In genomic region chr7:116687801-116688201, GRCh38 we compare ENCODE assay signal across 12 cellular contexts. TPM values are rescaled to one million over a fixed set of nuclear protein-coding genes. Genes with fewer than 3 reads are reported as not detected.
DNase-seq lines count a peak whose midpoint lies in the region; ATAC-seq and TF ChIP-seq lines count a peak whose summit lies in the region.
"Had no signal": no experiment of that assay in that cellular context is flagged by ENCODE, and none has a peak within 500 bp of the region (broad histone marks: within the 10 kb centered on the region; RNA-seq: fewer than 3 reads in every experiment).

No MANE protein-coding gene starts in this region.

- H3K36me3 ChIP-seq in right lobe of liver (no peaks in the 10 kb centered on the region), left ventricle myocardium inferior (no peaks in the 10 kb centered on the region)
- H3K36me3 ChIP-seq: prostate gland had no signal

- H3K9me3 ChIP-seq in right lobe of liver, result no peaks in the 10 kb centered on the region
- no peaks in the 10 kb centered on the region for H3K9me3 ChIP-seq in left ventricle myocardium inferior (replicated peaks)
- H3K9me3 ChIP-seq: prostate gland, SJCRH30 had no signal

- no peaks in the 10 kb centered on the region for H3K36me3 Mint-ChIP-seq in chondrocyte (ENCODE audit: low read depth)

- in situ Hi-C loops in ACHN (cut with HindIII; ENCODE audit: low pct_ligation_motif_present, low pct_unique_long_range_greater_than_20kb, low sequenced_read_pairs), result no loop called here

- H3K4me1 Mint-ChIP-seq in chondrocyte (ENCODE audit: low read depth), result peaks cover 66% of the 10 kb centered on the region

- H3K27ac ChIP-seq in right lobe of liver (peak overlapping the region; percentile 29 to 71 (median 69)), left ventricle myocardium inferior (replicated peaks) (no peak overlapping the region)
- H3K27ac ChIP-seq: prostate gland, SJCRH30 had no signal

- peak overlapping the region; percentile 79 for H3K27ac Mint-ChIP-seq in chondrocyte (ENCODE audit: unreplicated experiment)
- H3K27ac Mint-ChIP-seq: activated CD8-positive, alpha-beta T cell treated with anti-CD3 and anti-CD28 coated beads for 36 hours had no signal

- DNase-seq in ACHN (peak; percentile 95), LHCN-M2 (ENCODE audit: low read depth) (peak; percentile 90), chondrocyte (ENCODE audit: low spot score) (no peak), right lobe of liver (no peak), left ventricle myocardium inferior (no peak), ecto neural progenitor cell (ENCODE audit: low spot score) (no peak), SIG-M5 (lab: John Stamatoyannopoulos, UW) (no peak), T-helper 1 cell (no peak)
- DNase-seq: activated CD8-positive, alpha-beta T cell treated with anti-CD3 and anti-CD28 coated beads for 36 hours; NCI-H187 treated with DMSO at 0.1 percent for 48 hours had no signal

- no peak overlapping the region for H3K4me3 ChIP-seq in right lobe of liver
- H3K4me3 ChIP-seq in left ventricle myocardium inferior, result no peak overlapping the region
- H3K4me3 ChIP-seq: prostate gland, SJCRH30 had no signal

- no peaks in the 10 kb centered on the region for H3K27me3 Mint-ChIP-seq in chondrocyte (ENCODE audit: low read depth)

- ATAC-seq in right lobe of liver, result peak in 2 of 4 donors; percentile 5 to 66
- ATAC-seq: activated CD8-positive, alpha-beta T cell treated with anti-CD3 and anti-CD28 coated beads for 36 hours had no signal

- intact Hi-C loops in right lobe of liver (cut with DNase I), result no loop called here
- intact Hi-C loops in left ventricle myocardium inferior (cut with micrococcal nuclease), result no loop called here

- TF ChIP-seq CTCF in chondrocyte (IDR thresholded peaks at IDR 0.05) (no peak), right lobe of liver (IDR thresholded peaks at IDR 0.05) (no peak), left ventricle myocardium inferior (IDR thresholded peaks at IDR 0.05; ENCODE audit: borderline replicate concordance) (no peak)

- peak overlapping the region; percentile 10 for H3K4me3 Mint-ChIP-seq in chondrocyte (ENCODE audit: unreplicated experiment)
- H3K4me3 Mint-ChIP-seq: activated CD8-positive, alpha-beta T cell treated with anti-CD3 and anti-CD28 coated beads for 36 hours had no signal

- H3K4me1 ChIP-seq in right lobe of liver (peaks cover 0 to 39% (median 9%) of the 10 kb centered on the region in 4 donors), left ventricle myocardium inferior (no peaks in the 10 kb centered on the region)
- H3K4me1 ChIP-seq: prostate gland had no signal

- H3K27me3 ChIP-seq in right lobe of liver (no peaks in the 10 kb centered on the region), left ventricle myocardium inferior (ENCODE audit: low read depth) (no peaks in the 10 kb centered on the region)
- H3K27me3 ChIP-seq: SJCRH30 had no signal

- 18% methylated on average over 7 of the region's 7 CpGs for WGBS in right lobe of liver (ENCODE audit: insufficient coverage, low coverage, low lambda C conversion rate, missing lambda C conversion rate)

- H3K9me3 Mint-ChIP-seq in chondrocyte (ENCODE audit: low read depth), result peaks cover 4% of the 10 kb centered on the region
- H3K9me3 Mint-ChIP-seq: activated CD8-positive, alpha-beta T cell treated with anti-CD3 and anti-CD28 coated beads for 36 hours had no signal

- TF ChIP-seq POLR2A in right lobe of liver (IDR thresholded peaks at IDR 0.05), result no peak

RNA-seq across cellular contexts. Expression of gene MET, which starts 15.8 kb away (rescaled TPM):
- total RNA-seq in LHCN-M2 (2014; rRNA removed), result 133 and 149 TPM in 2 replicates
- polyA plus RNA-seq in LHCN-M2 (2012), result 34.3 TPM
- total RNA-seq in chondrocyte, result 22.0 to 25.1 TPM (median 23.6 TPM) in 3 replicates
- total RNA-seq in right lobe of liver, result 10 to 100 TPM; 32.9 to 45.2 (median 37.2) TPM
- 13.1 TPM for total RNA-seq in left ventricle myocardium inferior

Comparison
In these comparisons a context has a peak if more than half of its experiments do, and no peak if none do; other contexts are left out.
1. DNase-seq: peak in ACHN (single experiment) and LHCN-M2 (single experiment); none in chondrocyte (single experiment), right lobe of liver (0 of 3), left ventricle myocardium inferior (single experiment), ecto neural progenitor cell (single experiment), SIG-M5 (single experiment) and T-helper 1 cell (0 of 5).